In genomic region chr17:2264023-2264860, GRCh38 we compare ENCODE assay signal across 10 cellular contexts. TPM values are rescaled to one million over a fixed set of nuclear protein-coding genes. Genes with fewer than 3 reads are reported as not detected.
DNase-seq lines count a peak whose midpoint lies in the region; ATAC-seq and TF ChIP-seq lines count a peak whose summit lies in the region.
"Had no signal": no experiment of that assay in that cellular context is flagged by ENCODE, and none has a peak within 500 bp of the region (broad histone marks: within the 10 kb centered on the region; RNA-seq: fewer than 3 reads in every experiment).

No MANE protein-coding gene starts in this region.

- 95% methylated on average over 10 of the region's 10 CpGs for WGBS in thymus

- H3K36me3 ChIP-seq in thymus (ENCODE audit: control insufficient read depth, insufficient read depth) (peaks cover 6% of the 10 kb centered on the region), WERI-Rb-1 (peaks cover 34% of the 10 kb centered on the region)

- H3K9me3 Mint-ChIP-seq in activated T-cell treated with anti-CD3 and anti-CD28 coated beads, Interleukin-2, amount 50 U/mL, for 4 hours = no peaks in the 10 kb centered on the region
- no peaks in the 10 kb centered on the region for H3K9me3 Mint-ChIP-seq in activated CD4-positive, alpha-beta memory T cell treated with anti-CD3 and anti-CD28 coated beads, Interleukin-2, amount 10 ng/mL, durations not matched to agents 7 days and 5 days
- H3K9me3 Mint-ChIP-seq: CD14-positive monocyte had no signal

- TF ChIP-seq CTCF in fibroblast of villous mesenchyme (IDR thresholded peaks at IDR 0.05; ENCODE audit: insufficient read depth, low read depth, low read length) (no peak), WERI-Rb-1 (IDR thresholded peaks at IDR 0.05; ENCODE audit: low read depth, low read length) (no peak)

- CTCF ChIA-PET in activated CD4-positive, alpha-beta memory T cell treated with anti-CD3 and anti-CD28 coated beads, Interleukin-2, amount 10 ng/mL, durations not matched to agents 7 days and 5 days (lab: Charles Lee) = interaction anchor here (0.7 to 4.5 kb wide), 6 partner anchors 11 to 211 kb away, joined by 3 to 34 read pairs (median 6); partner anchors contain the start of gene HIC1

- H3K4me3 ChIP-seq in fibroblast of villous mesenchyme (ENCODE audit: low read depth, low read length) = no peak overlapping the region
- no peak overlapping the region for H3K4me3 ChIP-seq in thymus (ENCODE audit: low read length)
- no peak overlapping the region for H3K4me3 ChIP-seq in WERI-Rb-1 (ENCODE audit: low read depth, low read length)

- H3K4me1 Mint-ChIP-seq in activated T-cell treated with anti-CD3 and anti-CD28 coated beads, Interleukin-2, amount 50 U/mL, for 4 hours (ENCODE audit: low read depth) = peaks cover 84% of the 10 kb centered on the region
- peaks cover 85% of the 10 kb centered on the region for H3K4me1 Mint-ChIP-seq in activated CD4-positive, alpha-beta memory T cell treated with anti-CD3 and anti-CD28 coated beads, Interleukin-2, amount 10 ng/mL, durations not matched to agents 7 days and 5 days

- peak overlapping the region; percentile 100 for H3K27ac Mint-ChIP-seq in activated CD4-positive, alpha-beta memory T cell treated with anti-CD3 and anti-CD28 coated beads, Interleukin-2, amount 10 ng/mL, durations not matched to agents 7 days and 5 days
- H3K27ac Mint-ChIP-seq: CD14-positive monocyte had no signal

- peaks cover 16% of the 10 kb centered on the region for H3K36me3 Mint-ChIP-seq in activated T-cell treated with anti-CD3 and anti-CD28 coated beads, Interleukin-2, amount 50 U/mL, for 4 hours (ENCODE audit: insufficient read depth)
- peaks cover 55% of the 10 kb centered on the region for H3K36me3 Mint-ChIP-seq in activated CD4-positive, alpha-beta memory T cell treated with anti-CD3 and anti-CD28 coated beads, Interleukin-2, amount 10 ng/mL, durations not matched to agents 7 days and 5 days (ENCODE audit: low read depth)

- DNase-seq in activated T-cell treated with anti-CD3 and anti-CD28 coated beads, Interleukin-2, amount 50 U/mL, for 4 hours = no peak
- DNase-seq in activated T-cell treated with anti-CD3 and anti-CD28 coated beads for 4 hours (no peak), fibroblast of villous mesenchyme (ENCODE audit: low read depth) (peak; percentile 51), NCI-H2171 (lab: John Stamatoyannopoulos, UW) (no peak), WERI-Rb-1 (no peak)
- DNase-seq in activated CD4-positive, alpha-beta memory T cell treated with anti-CD3 and anti-CD28 coated beads, Interleukin-2, amount 10 ng/mL, durations not matched to agents 7 days and 5 days = no peak
- DNase-seq: NCI-H2029 had no signal

- H3K4me3 Mint-ChIP-seq in activated T-cell treated with anti-CD3 and anti-CD28 coated beads, Interleukin-2, amount 50 U/mL, for 4 hours = peak overlapping the region; percentile 71
- H3K4me3 Mint-ChIP-seq in activated CD4-positive, alpha-beta memory T cell treated with anti-CD3 and anti-CD28 coated beads, Interleukin-2, amount 10 ng/mL, durations not matched to agents 7 days and 5 days = peak overlapping the region; percentile 79
- H3K4me3 Mint-ChIP-seq: CD14-positive monocyte had no signal

- POLR2A ChIA-PET in activated CD4-positive, alpha-beta memory T cell treated with anti-CD3 and anti-CD28 coated beads, Interleukin-2, amount 10 ng/mL, durations not matched to agents 7 days and 5 days (lab: Charles Lee) = interaction anchor here (0.8 to 7.8 kb wide), 13 partner anchors 8 to 207 kb away, joined by 3 to 159 read pairs (median 8); partner anchors contain the start of genes HIC1, SGSM2, SMG6 and SRR

- no peaks in the 10 kb centered on the region for H3K27me3 ChIP-seq in thymus (ENCODE audit: control insufficient read depth, insufficient read depth)
- no peaks in the 10 kb centered on the region for H3K27me3 ChIP-seq in WERI-Rb-1 (ENCODE audit: insufficient read depth, low read depth, severe bottlenecking)

- no peak for ATAC-seq in activated T-cell treated with anti-CD3 and anti-CD28 coated beads, Interleukin-2, amount 50 U/mL, for 4 hours
- ATAC-seq in GM21529 (IDR thresholded peaks at IDR 0.05; ENCODE audit: unreplicated experiment) = no peak

- peaks cover 17% of the 10 kb centered on the region for H3K4me1 ChIP-seq in thymus (ENCODE audit: control insufficient read depth, insufficient read depth, low read length)

- peak overlapping the region; percentile 69 for H3K27ac ChIP-seq in thymus (ENCODE audit: low read depth)
- H3K27ac ChIP-seq in WERI-Rb-1 = no peak overlapping the region

- H3K9me3 ChIP-seq in thymus (ENCODE audit: control insufficient read depth) = no peaks in the 10 kb centered on the region
- H3K9me3 ChIP-seq in WERI-Rb-1 (ENCODE audit: severe bottlenecking) = no peaks in the 10 kb centered on the region

- no peaks in the 10 kb centered on the region for H3K27me3 Mint-ChIP-seq in activated T-cell treated with anti-CD3 and anti-CD28 coated beads, Interleukin-2, amount 50 U/mL, for 4 hours (ENCODE audit: low read depth)
- no peaks in the 10 kb centered on the region for H3K27me3 Mint-ChIP-seq in activated CD4-positive, alpha-beta memory T cell treated with anti-CD3 and anti-CD28 coated beads, Interleukin-2, amount 10 ng/mL, durations not matched to agents 7 days and 5 days

RNA-seq across cellular contexts. Expression of gene SMG6, which starts 39.3 kb away (rescaled TPM):
- total RNA-seq in activated T-cell treated with anti-CD3 and anti-CD28 coated beads, Interleukin-2, amount 50 U/mL, for 4 hours = 10 to 100 TPM; 27.9 to 36.1 (median 30.7) TPM
- 10 to 100 TPM; 37.8 to 38.7 TPM for total RNA-seq in activated CD4-positive, alpha-beta memory T cell treated with anti-CD3 and anti-CD28 coated beads, Interleukin-2, amount 10 ng/mL, durations not matched to agents 7 days and 5 days
- total RNA-seq in fibroblast of villous mesenchyme = 50.5 and 60.6 TPM in 2 replicates
- polyA plus RNA-seq in thymus = 30.0 TPM

RNA-seq across cellular contexts. Expression of gene SRR, which starts 39.5 kb away (rescaled TPM):
- total RNA-seq in activated T-cell treated with anti-CD3 and anti-CD28 coated beads, Interleukin-2, amount 50 U/mL, for 4 hours = 1 to 10 TPM; 2.5 to 6.5 (median 6.1) TPM
- 10 to 100 TPM; 19.3 to 19.5 TPM for total RNA-seq in activated CD4-positive, alpha-beta memory T cell treated with anti-CD3 and anti-CD28 coated beads, Interleukin-2, amount 10 ng/mL, durations not matched to agents 7 days and 5 days
- total RNA-seq in fibroblast of villous mesenchyme = 20.0 and 35.0 TPM in 2 replicates
- polyA plus RNA-seq in thymus = 8.3 TPM
